8 cellular contexts compared by ENCODE assay signal in the genomic region with DNA sequence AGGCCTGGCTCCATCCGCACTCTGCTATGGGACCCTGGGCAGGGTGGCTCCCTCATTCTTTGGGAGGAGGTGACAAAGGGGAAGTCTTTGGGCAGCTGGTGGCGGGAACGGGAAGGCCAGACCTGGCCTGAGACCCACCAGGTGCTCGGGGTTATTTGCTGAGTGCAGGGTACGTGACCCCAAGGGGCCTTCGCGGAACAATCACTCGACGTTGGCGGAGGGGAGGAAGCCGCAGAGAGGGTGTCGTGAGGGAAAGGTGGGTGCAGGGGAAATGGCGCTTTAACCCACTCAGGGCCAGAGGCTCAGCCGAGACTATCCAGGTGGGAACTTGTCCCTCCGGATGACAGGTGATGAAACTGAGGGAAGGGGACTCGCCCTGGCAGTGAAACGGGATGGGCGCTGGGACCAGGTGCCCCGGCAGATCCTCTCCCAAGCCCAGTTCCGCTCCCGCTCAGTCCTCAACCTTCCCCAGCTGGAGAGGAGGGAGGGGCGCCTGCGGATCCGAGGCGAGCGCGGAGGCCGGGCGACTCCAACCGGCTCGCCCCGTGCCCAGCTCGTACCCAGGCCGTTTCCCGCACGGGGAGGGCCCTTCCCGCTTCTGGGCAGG. TPM values are rescaled to one million over a fixed set of nuclear protein-coding genes. Genes with fewer than 3 reads are reported as not detected.
DNase-seq lines count a peak whose midpoint lies in the region; ATAC-seq and TF ChIP-seq lines count a peak whose summit lies in the region.

No MANE protein-coding gene starts in this region.

- intact Hi-C loops in left cardiac atrium (cut with DNase I), result loop anchor here in 1 of 2 donors (10.0 kb wide), 1 partner anchor 55 kb away; no protein-coding TSS in a partner anchor

- DNase-seq in GM13976 (ENCODE audit: low spot score), result peak; percentile 53
- DNase-seq in WERI-Rb-1, result no peak
- peak; percentile 39 for DNase-seq in left cardiac atrium
- DNase-seq in skeletal muscle cell (ENCODE audit: low read depth), result no peak
- no peak for DNase-seq in cerebellum (ENCODE audit: low spot score)
- DNase-seq in activated effector memory CD4-positive, alpha-beta T cell treated with anti-CD3 and anti-CD28 coated beads, Interleukin-2, amount 50 U/mL, for 16 hours, result no peak
- no peak for DNase-seq in NCI-H1048 (lab: John Stamatoyannopoulos, UW)
- no peak for DNase-seq in GOT3 (lab: John Stamatoyannopoulos, UW)

- TF ChIP-seq CTCF in GM13976 (IDR thresholded peaks at IDR 0.05; ENCODE audit: borderline replicate concordance, control extremely low read depth, extremely low read depth, insufficient read depth, missing control alignments) (no peak), WERI-Rb-1 (IDR thresholded peaks at IDR 0.05; ENCODE audit: low read depth, low read length) (no peak)

- H3K36me3 ChIP-seq in WERI-Rb-1, result no peaks in the 10 kb centered on the region

- no peak overlapping the region for H3K27ac ChIP-seq in WERI-Rb-1

- H3K9me3 ChIP-seq in WERI-Rb-1 (ENCODE audit: severe bottlenecking), result no peaks in the 10 kb centered on the region

- ATAC-seq in left cardiac atrium, result peak; percentile 45 to 51

- H3K4me3 ChIP-seq in WERI-Rb-1 (ENCODE audit: low read depth, low read length) (peak overlapping the region; percentile 46), skeletal muscle cell (ENCODE audit: low read depth, low read length) (peak overlapping the region; percentile 59)

- H3K27me3 ChIP-seq in WERI-Rb-1 (ENCODE audit: insufficient read depth, low read depth, severe bottlenecking), result peaks cover 26% of the 10 kb centered on the region

- in situ Hi-C loops in GM13976 (cut with MboI; ENCODE audit: low sequenced_read_pairs, unreplicated experiment), result no loop called here

RNA-seq across cellular contexts. Expression of a gene that starts 0.9 kb away (rescaled TPM):
- total RNA-seq in left cardiac atrium, result 100 to 1,000 TPM in 1 of 2 donors, 10 to 100 TPM in 1; 56.0 to 108 TPM
- 3.5 TPM for total RNA-seq in cerebellum

Comparison
In these comparisons a context has a peak if more than half of its experiments do, and no peak if none do; other contexts are left out.
1. DNase-seq: peak in GM13976 (single experiment) and left cardiac atrium (single experiment); none in WERI-Rb-1 (single experiment), skeletal muscle cell (single experiment), cerebellum (single experiment), activated effector memory CD4-positive, alpha-beta T cell treated with anti-CD3 and anti-CD28 coated beads, Interleukin-2, amount 50 U/mL, for 16 hours (single experiment), NCI-H1048 (single experiment) and GOT3 (single experiment).
2. RNA of a gene that starts 0.9 kb away (total RNA-seq): 56.0 to 108 TPM in left cardiac atrium; 3.5 TPM in cerebellum (single experiment); every median in the first group is over 10 times any median in the second.